In genomic region chr11:117159892-117160291, GRCh38 we compare ENCODE assay signal across 13 cellular contexts.
"Had no signal": no experiment of that assay in that cellular context is flagged by ENCODE, and none has a peak within 500 bp of the region (broad histone marks: within the 10 kb centered on the region; RNA-seq: fewer than 3 reads in every experiment).

No MANE protein-coding gene starts in this region.

- H3K27ac Mint-ChIP-seq: activated naive CD8-positive, alpha-beta T cell treated with anti-CD3 and anti-CD28 coated beads, Interleukin-2, amount 10 ng/mL, durations not matched to agents 7 days and 5 days; T-helper 17 cell had no signal

- DNase-seq: activated effector memory CD4-positive, alpha-beta T cell treated with Interleukin-2 at 50 U/mL for 16 hours; activated naive CD8-positive, alpha-beta T cell treated with anti-CD3 and anti-CD28 coated beads, Interleukin-2, amount 10 ng/mL, durations not matched to agents 7 days and 5 days; anterior cingulate cortex; cerebellar nuclear complex; effector memory CD4-positive, alpha-beta T cell; foreskin fibroblast; glutamatergic neuron; hypothalamus; left ventricle myocardium inferior; mesenchymal stem cell; ovary; stimulated activated CD4-positive, alpha-beta T cell treated with anti-CD3 and anti-CD28 coated beads, Interleukin-1b, Interleukin-23, amount 100 ng/mL, for 48 hours; T-helper 17 cell had no signal

- H3K9me3 Mint-ChIP-seq: activated naive CD8-positive, alpha-beta T cell treated with anti-CD3 and anti-CD28 coated beads, Interleukin-2, amount 10 ng/mL, durations not matched to agents 7 days and 5 days had no signal

- H3K27ac ChIP-seq: left ventricle myocardium inferior, ovary had no signal

- H3K36me3 ChIP-seq: ovary had no signal

- H3K27me3 ChIP-seq: ovary had no signal

- ATAC-seq: T-helper 17 cell had no signal

- H3K4me3 Mint-ChIP-seq: activated naive CD8-positive, alpha-beta T cell treated with anti-CD3 and anti-CD28 coated beads, Interleukin-2, amount 10 ng/mL, durations not matched to agents 7 days and 5 days; T-helper 17 cell had no signal

- H3K4me3 ChIP-seq: left ventricle myocardium inferior, ovary had no signal

- H3K9me3 ChIP-seq: left ventricle myocardium inferior, ovary had no signal

- H3K27me3 Mint-ChIP-seq: activated naive CD8-positive, alpha-beta T cell treated with anti-CD3 and anti-CD28 coated beads, Interleukin-2, amount 10 ng/mL, durations not matched to agents 7 days and 5 days; T-helper 17 cell had no signal
